In the genomic region with DNA sequence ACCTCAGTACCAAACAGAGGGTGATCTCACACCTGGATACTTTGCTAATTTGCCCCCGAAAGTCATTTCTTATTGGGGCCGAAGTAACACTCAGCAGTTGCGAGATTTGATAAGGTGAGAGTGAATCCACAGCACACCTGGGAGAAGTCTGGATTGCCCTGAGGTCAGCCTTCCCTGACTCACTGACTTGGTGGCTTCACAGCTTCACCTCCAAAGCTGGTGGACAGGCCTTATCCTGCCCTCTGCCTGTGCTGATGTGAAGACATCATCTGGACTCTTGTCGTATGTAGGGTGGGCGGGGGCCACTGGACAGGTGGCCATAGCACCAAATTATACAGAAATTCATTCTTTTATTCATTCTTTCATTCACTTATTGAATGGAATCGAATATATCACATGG, we compare ENCODE assay signal across 27 cellular contexts.
DNase-seq lines count a peak whose midpoint lies in the region; ATAC-seq and TF ChIP-seq lines count a peak whose summit lies in the region.
"Had no signal": no experiment of that assay in that cellular context is flagged by ENCODE, and none has a peak within 500 bp of the region (broad histone marks: within the 10 kb centered on the region; RNA-seq: fewer than 3 reads in every experiment).

No MANE protein-coding gene starts in this region.

- TF ChIP-seq CTCF in Peyer's patch (IDR thresholded peaks at IDR 0.05) (peak in 2 of 6 experiments; percentile 5 to 45), endodermal cell (conservative IDR thresholded peaks at IDR 0.05) (no peak), nephron (IDR thresholded peaks at IDR 0.05; ENCODE audit: unreplicated experiment in 3 of 3) (no peak), uterus (IDR thresholded peaks at IDR 0.05) (no peak), heart left ventricle (IDR thresholded peaks at IDR 0.05) (no peak)

- no peaks in the 10 kb centered on the region for H3K9me3 ChIP-seq in Peyer's patch
- H3K9me3 ChIP-seq in endodermal cell (ENCODE audit: control insufficient read depth, low read length): no peaks in the 10 kb centered on the region
- H3K9me3 ChIP-seq in uterus: no peaks in the 10 kb centered on the region
- no peaks in the 10 kb centered on the region for H3K9me3 ChIP-seq in heart left ventricle
- H3K9me3 ChIP-seq: BLaER1 treated with 17β-estradiol and CSF1 and Interleukin-3, amounts not matched to agents 10 nM and 100 nM; esophagus squamous epithelium; MG63; thoracic aorta had no signal

- H3K4me1 Mint-ChIP-seq in endodermal cell: no peaks in the 10 kb centered on the region
- peaks cover 54% of the 10 kb centered on the region for H3K4me1 Mint-ChIP-seq in nephron
- H3K4me1 Mint-ChIP-seq: activated B cell treated with CpG ODN at 0.5 μM for 24 hours; activated naive CD8-positive, alpha-beta T cell treated with anti-CD3 and anti-CD28 coated beads, Interleukin-2, amount 50 U/mL, for 24 hours had no signal

- H3K36me3 Mint-ChIP-seq in endodermal cell (ENCODE audit: low read depth) (no peaks in the 10 kb centered on the region), nephron (ENCODE audit: low read depth) (no peaks in the 10 kb centered on the region)

- H3K27ac Mint-ChIP-seq in endodermal cell (no peak overlapping the region), nephron (peak overlapping the region; percentile 7 to 42 (median 24))
- H3K27ac Mint-ChIP-seq: activated B cell treated with CpG ODN at 0.5 μM for 24 hours; activated naive CD8-positive, alpha-beta T cell treated with anti-CD3 and anti-CD28 coated beads, Interleukin-2, amount 50 U/mL, for 24 hours; dendritic cell treated with granulocyte-macrophage colony-stimulating factor and Interleukin-4, amounts not matched to agents 40 ng/mL and 50 ng/mL, for 4 days had no signal

- H3K27ac ChIP-seq in Peyer's patch (peak overlapping the region in 2 of 4 donors; percentile 64 to 86), endodermal cell (ENCODE audit: low read depth, low read length) (no peak overlapping the region), uterus (peak overlapping the region; percentile 70), heart left ventricle (peak overlapping the region in 1 of 12 donors; percentile 45)
- H3K27ac ChIP-seq: BLaER1 treated with 17β-estradiol and CSF1 and Interleukin-3, amounts not matched to agents 10 nM and 100 nM; esophagus squamous epithelium; parathyroid adenoma; thoracic aorta had no signal

- H3K27me3 ChIP-seq in Peyer's patch: peaks cover 0 to 3% of the 10 kb centered on the region in 2 donors
- H3K27me3 ChIP-seq in endodermal cell (ENCODE audit: control insufficient read depth, insufficient read depth, low read length, poor library complexity, severe bottlenecking): peaks cover 12% of the 10 kb centered on the region
- H3K27me3 ChIP-seq in uterus: no peaks in the 10 kb centered on the region
- no peaks in the 10 kb centered on the region for H3K27me3 ChIP-seq in heart left ventricle
- H3K27me3 ChIP-seq: BLaER1 treated with 17β-estradiol and CSF1 and Interleukin-3, amounts not matched to agents 10 nM and 100 nM; esophagus squamous epithelium; MG63 had no signal

- TF ChIP-seq POLR2A in Peyer's patch (IDR thresholded peaks at IDR 0.05) (peak in 1 of 2 donors; percentile 8), uterus (IDR thresholded peaks at IDR 0.05) (no peak), heart left ventricle (IDR thresholded peaks at IDR 0.05) (no peak)

- no peak overlapping the region for H3K9ac ChIP-seq in endodermal cell (ENCODE audit: extremely low read depth, low read length, poor library complexity, severe bottlenecking)
- H3K9ac ChIP-seq: BLaER1 treated with 17β-estradiol and CSF1 and Interleukin-3, amounts not matched to agents 10 nM and 100 nM; parathyroid adenoma had no signal

- H3K27me3 Mint-ChIP-seq in endodermal cell (ENCODE audit: insufficient read depth) (peaks cover 39% of the 10 kb centered on the region), nephron (ENCODE audit: low read depth) (peaks cover 8% of the 10 kb centered on the region)

- intact Hi-C loops in uterus (cut with DNase I; ENCODE audit: low total_unique reads) (no loop called here), heart left ventricle (cut with DNase I) (loop anchor here in 1 of 10 donors (5.0 kb wide), 1 partner anchor 39 kb away; no protein-coding TSS in a partner anchor)

- H3K9me3 Mint-ChIP-seq in endodermal cell: no peaks in the 10 kb centered on the region
- H3K9me3 Mint-ChIP-seq in nephron: no peaks in the 10 kb centered on the region
- H3K9me3 Mint-ChIP-seq: activated B cell treated with CpG ODN at 0.5 μM for 24 hours; activated naive CD8-positive, alpha-beta T cell treated with anti-CD3 and anti-CD28 coated beads, Interleukin-2, amount 50 U/mL, for 24 hours; dendritic cell treated with granulocyte-macrophage colony-stimulating factor and Interleukin-4, amounts not matched to agents 40 ng/mL and 50 ng/mL, for 4 days had no signal

- WGBS in endodermal cell (ENCODE audit: insufficient coverage in 1 of 2, insufficient read length in 1 of 2), 2 experiments: 88 to 90% methylated on average over 4 to 6 of the region's 6 CpGs
- WGBS in heart left ventricle, 4 donors: 79 to 97% (median 85%) methylated on average over 6 of the region's 6 CpGs

- no peak overlapping the region for H3K4me3 Mint-ChIP-seq in endodermal cell
- no peak overlapping the region for H3K4me3 Mint-ChIP-seq in nephron
- H3K4me3 Mint-ChIP-seq: activated B cell treated with CpG ODN at 0.5 μM for 24 hours; activated naive CD8-positive, alpha-beta T cell treated with anti-CD3 and anti-CD28 coated beads, Interleukin-2, amount 50 U/mL, for 24 hours; dendritic cell treated with granulocyte-macrophage colony-stimulating factor and Interleukin-4, amounts not matched to agents 40 ng/mL and 50 ng/mL, for 4 days had no signal

- DNase-seq in Peyer's patch (peak in 2 of 3 donors; percentile 66 to 79), endodermal cell (peak; percentile 41), uterus (no peak), HCEC 1CT (no peak), heart left ventricle (no peak)
- DNase-seq: activated B cell treated with CpG ODN at 0.5 μM for 24 hours; activated CD4-positive, alpha-beta T cell treated with anti-CD3 and anti-CD28 coated beads, Interleukin-2, amount 50 U/mL, for 1 hour; activated naive CD8-positive, alpha-beta T cell treated with anti-CD3 and anti-CD28 coated beads, Interleukin-2, amount 50 U/mL, for 24 hours; activated T-cell treated with anti-CD3 and anti-CD28 coated beads, Interleukin-2, amount 50 U/mL, for 48 hours; DMS153; esophagus squamous epithelium; foreskin melanocyte; MG63; NCI-H1105 treated with DMSO at 0.1 percent for 48 hours; NCI-H187 treated with DMSO at 0.1 percent for 48 hours; NCI-H2171 treated with DMSO at 0.1 percent for 48 hours; NCI-H510A treated with DMSO at 0.1 percent for 48 hours; stimulated activated CD4-positive, alpha-beta T cell treated with anti-CD3 and anti-CD28 coated beads, Interleukin-1b, Interleukin-23, amount 100 ng/mL, for 48 hours; stimulated activated naive CD8-positive, alpha-beta T cell treated with anti-CD3 and anti-CD28 coated beads, Interleukin-15, Interleukin-2, amounts not matched to agents 100 U/mL and 50 U/mL, for 24 hours; T-helper 1 cell had no signal

- no peaks in the 10 kb centered on the region for H3K36me3 ChIP-seq in Peyer's patch
- H3K36me3 ChIP-seq in endodermal cell (ENCODE audit: control insufficient read depth, insufficient read depth, low read length): no peaks in the 10 kb centered on the region
- H3K36me3 ChIP-seq in uterus: no peaks in the 10 kb centered on the region
- H3K36me3 ChIP-seq in heart left ventricle: no peaks in the 10 kb centered on the region
- H3K36me3 ChIP-seq: BLaER1 treated with 17β-estradiol and CSF1 and Interleukin-3, amounts not matched to agents 10 nM and 100 nM; esophagus squamous epithelium; MG63; thoracic aorta had no signal

- peaks cover 0 to 14% (median 0%) of the 10 kb centered on the region in 4 donors for H3K4me1 ChIP-seq in Peyer's patch
- no peaks in the 10 kb centered on the region for H3K4me1 ChIP-seq in endodermal cell (ENCODE audit: control insufficient read depth, insufficient read depth, low read length)
- peaks cover 0 to 9% of the 10 kb centered on the region in 2 donors for H3K4me1 ChIP-seq in uterus
- H3K4me1 ChIP-seq in heart left ventricle: peaks cover 0 to 13% (median 4%) of the 10 kb centered on the region in 12 donors
- H3K4me1 ChIP-seq: parathyroid adenoma had no signal

- H3K4me3 ChIP-seq in Peyer's patch (no peak overlapping the region), endodermal cell (ENCODE audit: low read length) (no peak overlapping the region), uterus (no peak overlapping the region), heart left ventricle (no peak overlapping the region)
- H3K4me3 ChIP-seq: BLaER1 treated with 17β-estradiol and CSF1 and Interleukin-3, amounts not matched to agents 10 nM and 100 nM; esophagus squamous epithelium; GM12878; MG63; thoracic aorta had no signal

- ATAC-seq in heart left ventricle (no peak), HG02759 (IDR thresholded peaks at IDR 0.05; ENCODE audit: unreplicated experiment) (no peak)
- ATAC-seq: activated naive CD8-positive, alpha-beta T cell treated with anti-CD3 and anti-CD28 coated beads, Interleukin-2, amount 50 U/mL, for 24 hours; GM12878; stimulated activated naive CD8-positive, alpha-beta T cell treated with anti-CD3 and anti-CD28 coated beads, Interleukin-15, Interleukin-2, amounts not matched to agents 100 U/mL and 50 U/mL, for 24 hours had no signal

Comparison
In these comparisons a context has a peak if more than half of its experiments do, and no peak if none do; other contexts are left out.
1. DNase-seq: peak in Peyer's patch (2 of 3) and endodermal cell (single experiment); none in uterus (0 of 2), HCEC 1CT (single experiment) and heart left ventricle (0 of 5).